ENCODE assay signal across 8 cellular contexts in the genomic region with DNA sequence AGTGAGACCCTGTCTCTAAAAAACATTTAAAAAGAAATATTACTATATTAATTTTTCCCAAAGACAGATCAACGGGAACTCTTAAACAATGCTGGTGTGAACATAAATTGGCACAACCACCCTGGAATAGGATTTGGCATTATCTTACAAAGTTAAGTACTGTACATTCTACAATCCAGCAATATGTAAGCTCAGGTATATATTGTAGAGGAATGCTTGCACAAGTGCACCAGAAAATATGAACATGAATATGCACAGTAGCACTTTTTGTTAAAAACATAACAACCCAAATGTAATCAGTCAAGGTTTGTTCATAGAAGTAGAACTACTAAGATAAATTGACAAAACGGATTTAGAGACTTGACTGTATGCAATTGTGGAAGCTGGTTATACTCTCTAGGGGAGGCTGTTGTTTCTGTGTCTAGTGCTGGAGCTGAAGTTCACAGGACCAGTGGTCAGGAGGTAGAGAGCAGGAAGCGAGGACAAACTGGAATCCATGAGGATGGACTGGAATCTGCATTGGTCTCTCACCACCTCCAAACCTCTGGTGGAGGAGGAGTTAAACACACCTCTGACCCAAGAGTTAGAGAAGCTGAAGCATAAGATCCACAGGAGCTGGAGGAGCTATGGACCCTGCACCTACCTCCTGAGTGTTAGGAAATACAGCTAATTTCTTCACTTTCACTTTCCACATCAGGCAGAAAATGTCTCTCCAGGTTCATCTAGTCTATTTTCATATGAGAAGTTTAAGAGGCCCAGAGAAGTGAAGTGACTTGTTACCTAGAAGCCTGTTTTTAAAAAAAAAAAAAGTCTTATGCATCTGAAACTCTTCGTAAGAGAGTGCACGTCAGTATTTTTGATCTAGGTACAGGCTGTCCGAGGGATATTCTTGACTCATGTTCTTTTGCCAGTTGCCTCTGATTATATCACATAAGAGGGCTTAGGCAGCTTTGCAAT. TPM values are rescaled to one million over a fixed set of nuclear protein-coding genes. Genes with fewer than 3 reads are reported as not detected.
DNase-seq lines count a peak whose midpoint lies in the region; ATAC-seq, FAIRE-seq and TF ChIP-seq lines count a peak whose summit lies in the region.

No MANE protein-coding gene starts in this region.

- H3K4me1 ChIP-seq in RWPE2 (ENCODE audit: insufficient read depth, poor library complexity, severe bottlenecking) = no peaks in the 10 kb centered on the region
- H3K4me1 ChIP-seq in stomach smooth muscle (ENCODE audit: control insufficient read depth, insufficient read depth, low read length) = no peaks in the 10 kb centered on the region

- H3K9me3 ChIP-seq in RWPE2 (ENCODE audit: severe bottlenecking) (no peaks in the 10 kb centered on the region), stomach smooth muscle (ENCODE audit: control insufficient read depth in 2 of 2, low read length in 2 of 2) (no peaks in the 10 kb centered on the region)

- TF ChIP-seq CTCF in RWPE2 (IDR thresholded peaks at IDR 0.05; ENCODE audit: poor library complexity, severe bottlenecking) = no peak

- ATAC-seq in GM21723 (IDR thresholded peaks at IDR 0.05; ENCODE audit: unreplicated experiment) (peak; percentile 71), RWPE2 (ENCODE audit: low read depth) (peak; percentile 72), left cardiac atrium (peak; percentile 64 to 90)

- H3K27ac ChIP-seq in RWPE2 (ENCODE audit: poor library complexity, severe bottlenecking) = no peak overlapping the region
- no peak overlapping the region for H3K27ac ChIP-seq in stomach smooth muscle (ENCODE audit: low read length)

- intact Hi-C loops in left cardiac atrium (cut with DNase I) = no loop called here

- H3K36me3 ChIP-seq in RWPE2 (ENCODE audit: low read depth) (no peaks in the 10 kb centered on the region), stomach smooth muscle (ENCODE audit: control insufficient read depth in 2 of 2, insufficient read depth in 2 of 2, low read length in 2 of 2) (no peaks in the 10 kb centered on the region)

- H3K4me3 ChIP-seq in RWPE2 (ENCODE audit: severe bottlenecking) = peak overlapping the region; percentile 18
- peak overlapping the region; percentile 1 to 52 for H3K4me3 ChIP-seq in stomach smooth muscle (ENCODE audit: low read length in 2 of 2)

- DNase-seq in RWPE2 (ENCODE audit: low spot score) (no peak), left cardiac atrium (no peak), NCI-H524 treated with DMSO at 0.1 percent for 48 hours (lab: John Stamatoyannopoulos, UW) (no peak), cerebellar nuclear complex (lab: John Stamatoyannopoulos, UW) (no peak), HTR-8/SVneo (ENCODE audit: insufficient read length, low spot score) (no peak)

- H3K9ac ChIP-seq in stomach smooth muscle (ENCODE audit: low read length in 2 of 2) = peak overlapping the region; percentile 2 to 8

- FAIRE-seq in G401.6 (lab: Jason Lieb, UNC) (peak; percentile 70), HTR-8/SVneo (lab: Jason Lieb, UNC) (no peak)

- H3K27me3 ChIP-seq in RWPE2 (ENCODE audit: insufficient read depth, poor library complexity, severe bottlenecking) (no peaks in the 10 kb centered on the region), stomach smooth muscle (ENCODE audit: control insufficient read depth in 1 of 2, insufficient read depth in 2 of 2, low read length in 2 of 2) (no peaks in the 10 kb centered on the region)

RNA-seq across cellular contexts. Expression of a gene that starts 20.3 kb away (rescaled TPM):
- 10 to 100 TPM in 1 of 2 donors, 1 to 10 TPM in 1; 9.2 to 10.9 TPM for total RNA-seq in left cardiac atrium
